ENCODE assay signal across 36 cellular contexts in genomic region chr2:5722236-5722635, GRCh38. TPM values are rescaled to one million over a fixed set of nuclear protein-coding genes. Genes with fewer than 3 reads are reported as not detected.
"Had no signal": no experiment of that assay in that cellular context is flagged by ENCODE, and none has a peak within 500 bp of the region (broad histone marks: within the 10 kb centered on the region; RNA-seq: fewer than 3 reads in every experiment).

No MANE protein-coding gene starts in this region.

- H3K4me2 ChIP-seq: KMS-11 had no signal

- H3K36me3 ChIP-seq: MG63 had no signal

- H3K27ac ChIP-seq: KMS-11 had no signal

- H3K27me3 ChIP-seq: MG63 had no signal

- H3K4me3 ChIP-seq: MG63 had no signal

- H3K9me3 ChIP-seq: MG63 had no signal

- H3K9ac ChIP-seq: KMS-11 had no signal

- DNase-seq: Karpas-422, Kasumi-1, MG63, MM.1S, MV-4-11, NCI-H1092, NCI-H1092 treated with DMSO at 0.1 percent for 48 hours, NCI-H1105, NCI-H1105 treated with DMSO at 0.1 percent for 48 hours, NCI-H1417, NCI-H1417 treated with DMSO at 0.1 percent for 48 hours, NCI-H1436, NCI-H1436 treated with DMSO at 0.1 percent for 48 hours, NCI-H146, NCI-H1694, NCI-H1694 treated with DMSO at 0.1 percent for 48 hours, NCI-H187, NCI-H187 treated with DMSO at 0.1 percent for 48 hours, NCI-H1930, NCI-H2029, NCI-H2029 treated with DMSO at 0.1 percent for 48 hours, NCI-H2081, NCI-H2081 treated with DMSO at 0.1 percent for 48 hours, NCI-H2107, NCI-H2171, NCI-H2171 treated with DMSO at 0.1 percent for 48 hours, NCI-H2227 treated with DMSO at 0.1 percent for 48 hours, NCI-H226, NCI-H345, NCI-H446, NCI-H446 treated with DMSO at 0.1 percent for 48 hours, NCI-H510A, NCI-H510A treated with DMSO at 0.1 percent for 48 hours had no signal

RNA-seq across cellular contexts. Expression of gene SOX11, which starts 30.1 kb away (rescaled TPM):
- total RNA-seq: M059J, MCF 10A had no signal
